In genomic region chr19:55149078-55150003, GRCh38 we compare ENCODE assay signal across 13 cellular contexts. TPM values are rescaled to one million over a fixed set of nuclear protein-coding genes. Genes with fewer than 3 reads are reported as not detected.
DNase-seq lines count a peak whose midpoint lies in the region; ATAC-seq and TF ChIP-seq lines count a peak whose summit lies in the region.
"Had no signal": no experiment of that assay in that cellular context is flagged by ENCODE, and none has a peak within 500 bp of the region (broad histone marks: within the 10 kb centered on the region; RNA-seq: fewer than 3 reads in every experiment).

Gene TNNT1, minus strand, starts transcription at chr19:55149206. Its CDS starts 2,049 bp downstream, at chr19:55147157.

- no peaks in the 10 kb centered on the region for H3K36me3 ChIP-seq in suprapubic skin
- H3K36me3 ChIP-seq: thyroid gland had no signal

- H3K27me3 ChIP-seq in right cardiac atrium (ENCODE audit: control insufficient read depth, insufficient read depth): no peaks in the 10 kb centered on the region
- peaks cover 67% of the 10 kb centered on the region for H3K27me3 ChIP-seq in suprapubic skin

- WGBS in right cardiac atrium: 12% methylated on average over 18 of the region's 18 CpGs
- WGBS in suprapubic skin: 15% methylated on average over 17 of the region's 18 CpGs

- in situ Hi-C loops in SK-MEL-5 (cut with HindIII; ENCODE audit: low pct_unique_long_range_greater_than_20kb, low sequenced_read_pairs): no loop called here

- DNase-seq in HT1080 (ENCODE audit: low read depth) (no peak), SK-MEL-5 (ENCODE audit: low read depth, low spot score) (no peak), right cardiac atrium (peak in 2 of 3 donors; percentile 56 to 66), suprapubic skin (ENCODE audit: low spot score in 2 of 2) (no peak), COR-L47 (lab: John Stamatoyannopoulos, UW) (no peak)
- DNase-seq: activated CD8-positive, alpha-beta T cell treated with anti-CD3 and anti-CD28 coated beads, Interleukin-2, amount 10 ng/mL, durations not matched to agents 7 days and 5 days; DMS79 treated with DMSO at 0.1 percent for 48 hours; NCI-H510A treated with DMSO at 0.1 percent for 48 hours; T-helper 2 cell; thyroid gland had no signal

- H3K9me3 ChIP-seq in right cardiac atrium (ENCODE audit: control insufficient read depth, low read length): no peaks in the 10 kb centered on the region
- H3K9me3 ChIP-seq in suprapubic skin: no peaks in the 10 kb centered on the region
- H3K9me3 ChIP-seq: thyroid gland had no signal

- no peak for TF ChIP-seq EP300 in suprapubic skin (IDR thresholded peaks at IDR 0.05)

- H3K4me3 ChIP-seq in right cardiac atrium (ENCODE audit: low read length): no peak within 1 kb of the TSS
- no peak within 1 kb of the TSS for H3K4me3 ChIP-seq in suprapubic skin
- H3K4me3 ChIP-seq: thyroid gland had no signal

- peak within 1 kb of the TSS; percentile 71 for H3K27ac ChIP-seq in right cardiac atrium (ENCODE audit: low read length)
- H3K27ac ChIP-seq in suprapubic skin: no peak within 1 kb of the TSS
- H3K27ac ChIP-seq: thyroid gland had no signal

- intact Hi-C loops in right cardiac atrium (cut with DNase I): loop anchor here in 2 of 4 donors (10.0 kb wide), 2 partner anchors 265 to 355 kb away; no protein-coding TSS in a partner anchor

- no peaks in the 10 kb centered on the region for H3K4me1 ChIP-seq in right cardiac atrium (ENCODE audit: control insufficient read depth, insufficient read depth, low read length)
- peaks cover 8% of the 10 kb centered on the region for H3K4me1 ChIP-seq in suprapubic skin

- TF ChIP-seq POLR2A in suprapubic skin (IDR thresholded peaks at IDR 0.05): no peak

- ATAC-seq in right cardiac atrium (peak; percentile 31 to 39), HG02571 (IDR thresholded peaks at IDR 0.05; ENCODE audit: unreplicated experiment) (no peak), GM18868 (IDR thresholded peaks at IDR 0.05; ENCODE audit: unreplicated experiment) (no peak)
- ATAC-seq: activated CD8-positive, alpha-beta T cell treated with anti-CD3 and anti-CD28 coated beads, Interleukin-2, amount 10 ng/mL, durations not matched to agents 7 days and 5 days had no signal

- no peak for TF ChIP-seq CTCF in suprapubic skin (IDR thresholded peaks at IDR 0.05)

RNA-seq across cellular contexts. Expression of gene TNNT1, which starts in this region (rescaled TPM):
- total RNA-seq in HT1080 (2014; rRNA removed; shearing (Covaris generic)): 28.7 and 33.4 TPM in 2 replicates
- polyA plus RNA-seq in HT1080 (2015; cell fraction: cytosol; rRNA removed): 26.8 and 30.7 TPM in 2 replicates
- polyA plus RNA-seq in HT1080 (2015; cell fraction: nucleus; rRNA removed): 5.2 and 10.6 TPM in 2 replicates
- 53.1 and 53.4 TPM in 2 replicates for total RNA-seq in SK-MEL-5 (2014; rRNA removed; shearing (Covaris generic))
- polyA plus RNA-seq in SK-MEL-5 (2015; cell fraction: cytosol; rRNA removed): 22.3 and 28.6 TPM in 2 replicates
- 8.2 and 10.2 TPM in 2 replicates for polyA plus RNA-seq in SK-MEL-5 (2015; cell fraction: nucleus; rRNA removed)
- total RNA-seq in right cardiac atrium: 10 to 100 TPM in 3 of 4 donors, 1 to 10 TPM in 1; 8.0 to 25.3 (median 14.7) TPM
- 34.8 TPM for polyA plus RNA-seq in right cardiac atrium
- total RNA-seq in suprapubic skin: 10 to 100 TPM; 13.6 to 46.7 (median 19.6) TPM
- total RNA-seq: activated CD8-positive, alpha-beta T cell treated with anti-CD3 and anti-CD28 coated beads, Interleukin-2, amount 10 ng/mL, durations not matched to agents 7 days and 5 days; osteocyte; thyroid gland had no signal

Comparison
In these comparisons a context has a peak if more than half of its experiments do, and no peak if none do; other contexts are left out.
1. DNase-seq: peak in right cardiac atrium (2 of 3); none in HT1080 (single experiment), SK-MEL-5 (single experiment), suprapubic skin (0 of 2) and COR-L47 (single experiment).
2. ATAC-seq: peak in right cardiac atrium (2 of 2); none in HG02571 (single experiment) and GM18868 (single experiment).